1 cellular context compared by ENCODE assay signal in the genomic region with DNA sequence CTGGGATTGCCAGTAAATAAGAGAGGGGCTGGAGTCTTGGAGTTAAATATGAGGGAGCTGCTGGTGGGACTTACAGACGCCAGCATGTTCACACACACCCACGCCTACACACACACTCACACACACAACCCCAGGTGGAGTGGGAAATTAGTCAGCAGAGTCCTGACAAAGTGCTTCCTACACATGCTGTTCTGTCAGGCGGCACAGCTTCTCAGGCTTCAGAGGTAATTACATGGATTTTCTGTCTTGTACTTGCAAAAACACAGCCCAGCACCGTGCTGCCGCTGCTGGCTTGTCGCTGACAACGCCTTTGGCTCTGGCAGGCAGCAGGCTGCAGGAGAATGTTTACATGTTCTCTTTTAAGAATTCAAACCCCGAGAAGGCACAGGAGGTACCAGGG.
A peak's percentile ranks its signal among the peaks of the same experiment; 100 is the strongest.
TF ChIP-seq lines count a peak whose summit lies in the region.

No MANE protein-coding gene starts in this region.

TF ChIP-seq in GM12878, 131 proteins besides CTCF, POLR2A, EP300 and RAD21 (continued from another document and continues in another):
- TF ChIP-seq DPF2 (IDR thresholded peaks at IDR 0.05) (no peak), ZNF24 (IDR thresholded peaks at IDR 0.05) (no peak), BCL3 (IDR thresholded peaks at IDR 0.05; ENCODE audit: borderline replicate concordance, insufficient read depth, low read depth, low read length, poor library complexity, severe bottlenecking) (peak; percentile 72), SMC3 (IDR thresholded peaks at IDR 0.05; ENCODE audit: borderline replicate concordance, low read length) (no peak), CHD2 (IDR thresholded peaks at IDR 0.05; ENCODE audit: borderline replicate concordance, low read depth, low read length) (no peak), ZNF207 (IDR thresholded peaks at IDR 0.05; ENCODE audit: borderline replicate concordance) (no peak), BCL11A (IDR thresholded peaks at IDR 0.05; ENCODE audit: low read depth, low read length) (peak; percentile 73; the same call in 1 of the 2 replicates), STAT3 (IDR thresholded peaks at IDR 0.05; ENCODE audit: low read depth, low read length) (no peak), NFIC (IDR thresholded peaks at IDR 0.05; ENCODE audit: low read depth, low read length) (no peak; the same call in 1 of the 2 replicates), CREB1 (IDR thresholded peaks at IDR 0.05; ENCODE audit: low read depth) (0 out of 2 replicates have a peak, but pooled peaks have one; percentile 38), CBX3 (IDR thresholded peaks at IDR 0.05; ENCODE audit: borderline replicate concordance, low read depth) (no peak), MTA2 (IDR thresholded peaks at IDR 0.05; ENCODE audit: low read depth) (no peak), SREBF2 (IDR thresholded peaks at IDR 0.05; ENCODE audit: low read length) (no peak), KLF5 (IDR thresholded peaks at IDR 0.05; ENCODE audit: partially characterized antibody) (no peak), ZBED1 (IDR thresholded peaks at IDR 0.05; ENCODE audit: borderline replicate concordance) (no peak; the same call in 1 of the 2 replicates), TBL1XR1 (IDR thresholded peaks at IDR 0.05; ENCODE audit: low read depth, low read length) (no peak), ETV6 (conservative IDR thresholded peaks at IDR 0.05 in 1 of 2, IDR thresholded peaks at IDR 0.05 in 1 of 2; ENCODE audit: borderline replicate concordance in 1 of 2, low read depth in 1 of 2) (peak in 1 of 2 experiments; percentile 50; a peak in 1 of 4 replicates), IRF4 (IDR thresholded peaks at IDR 0.05; ENCODE audit: low read depth, low read length) (peak; percentile 55; the same call in 1 of the 2 replicates), TCF12 (IDR thresholded peaks at IDR 0.05; ENCODE audit: low read depth, low read length) (peak; percentile 62; the same call in 1 of the 2 replicates), LARP7 (IDR thresholded peaks at IDR 0.05) (no peak), SRF (IDR thresholded peaks at IDR 0.05; ENCODE audit: low read depth in 2 of 2, low read length in 2 of 2) (no peak), RBBP5 (conservative IDR thresholded peaks at IDR 0.05) (no peak), SP1 (IDR thresholded peaks at IDR 0.05; ENCODE audit: low read depth, low read length) (no peak), ZSCAN29 (IDR thresholded peaks at IDR 0.05) (no peak), RAD51 (IDR thresholded peaks at IDR 0.05) (no peak), NR2C1 (IDR thresholded peaks at IDR 0.05) (no peak), NBN (IDR thresholded peaks at IDR 0.05) (no peak), NR2F1 (conservative IDR thresholded peaks at IDR 0.05) (no peak), KDM1A (IDR thresholded peaks at IDR 0.05; ENCODE audit: borderline replicate concordance) (no peak), HDGF (IDR thresholded peaks at IDR 0.05) (no peak), SMAD5 (IDR thresholded peaks at IDR 0.05; ENCODE audit: low read depth) (no peak), PAX5 (IDR thresholded peaks at IDR 0.05; ENCODE audit: borderline replicate concordance, low read depth, low read length) (no peak), RB1 (IDR thresholded peaks at IDR 0.05; ENCODE audit: borderline replicate concordance) (no peak), EED (IDR thresholded peaks at IDR 0.05; ENCODE audit: low read depth) (peak; percentile 51; the same call in 1 of the 2 replicates), SUZ12 (IDR thresholded peaks at IDR 0.05; ENCODE audit: unreplicated experiment) (no peak), NFXL1 (IDR thresholded peaks at IDR 0.05; ENCODE audit: borderline replicate concordance) (no peak), STAT1 (conservative IDR thresholded peaks at IDR 0.05) (no peak), ESRRA (IDR thresholded peaks at IDR 0.05; ENCODE audit: low read length) (no peak), FOS (IDR thresholded peaks at IDR 0.05; ENCODE audit: borderline replicate concordance, extremely low read depth, insufficient read length) (no peak), FOXK2 (IDR thresholded peaks at IDR 0.05) (no peak), RFX5 (IDR thresholded peaks at IDR 0.05; ENCODE audit: low read depth, low read length) (no peak), MYC (IDR thresholded peaks at IDR 0.05; ENCODE audit: insufficient read depth, insufficient read length, insufficient replicate concordance, low read length, severe bottlenecking) (no peak), SUPT20H (IDR thresholded peaks at IDR 0.05; ENCODE audit: borderline replicate concordance, control insufficient read depth, low read depth, low read length) (no peak), ZNF622 (IDR thresholded peaks at IDR 0.05) (no peak), MYB (IDR thresholded peaks at IDR 0.05; ENCODE audit: borderline replicate concordance, low read depth, low read length) (no peak)
- TF ChIP-seq, protein P1, sequence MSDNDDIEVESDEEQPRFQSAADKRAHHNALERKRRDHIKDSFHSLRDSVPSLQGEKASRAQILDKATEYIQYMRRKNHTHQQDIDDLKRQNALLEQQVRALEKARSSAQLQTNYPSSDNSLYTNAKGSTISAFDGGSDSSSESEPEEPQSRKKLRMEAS (IDR thresholded peaks at IDR 0.05; ENCODE audit: low read depth, low read length): no peak
- TF ChIP-seq, protein P2, sequence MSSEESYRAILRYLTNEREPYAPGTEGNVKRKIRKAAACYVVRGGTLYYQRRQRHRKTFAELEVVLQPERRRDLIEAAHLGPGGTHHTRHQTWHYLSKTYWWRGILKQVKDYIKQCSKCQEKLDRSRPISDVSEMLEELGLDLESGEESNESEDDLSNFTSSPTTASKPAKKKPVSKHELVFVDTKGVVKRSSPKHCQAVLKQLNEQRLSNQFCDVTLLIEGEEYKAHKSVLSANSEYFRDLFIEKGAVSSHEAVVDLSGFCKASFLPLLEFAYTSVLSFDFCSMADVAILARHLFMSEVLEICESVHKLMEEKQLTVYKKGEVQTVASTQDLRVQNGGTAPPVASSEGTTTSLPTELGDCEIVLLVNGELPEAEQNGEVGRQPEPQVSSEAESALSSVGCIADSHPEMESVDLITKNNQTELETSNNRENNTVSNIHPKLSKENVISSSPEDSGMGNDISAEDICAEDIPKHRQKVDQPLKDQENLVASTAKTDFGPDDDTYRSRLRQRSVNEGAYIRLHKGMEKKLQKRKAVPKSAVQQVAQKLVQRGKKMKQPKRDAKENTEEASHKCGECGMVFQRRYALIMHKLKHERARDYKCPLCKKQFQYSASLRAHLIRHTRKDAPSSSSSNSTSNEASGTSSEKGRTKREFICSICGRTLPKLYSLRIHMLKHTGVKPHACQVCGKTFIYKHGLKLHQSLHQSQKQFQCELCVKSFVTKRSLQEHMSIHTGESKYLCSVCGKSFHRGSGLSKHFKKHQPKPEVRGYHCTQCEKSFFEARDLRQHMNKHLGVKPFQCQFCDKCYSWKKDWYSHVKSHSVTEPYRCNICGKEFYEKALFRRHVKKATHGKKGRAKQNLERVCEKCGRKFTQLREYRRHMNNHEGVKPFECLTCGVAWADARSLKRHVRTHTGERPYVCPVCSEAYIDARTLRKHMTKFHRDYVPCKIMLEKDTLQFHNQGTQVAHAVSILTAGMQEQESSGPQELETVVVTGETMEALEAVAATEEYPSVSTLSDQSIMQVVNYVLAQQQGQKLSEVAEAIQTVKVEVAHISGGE (CRISPR knock-in tag; IDR thresholded peaks at IDR 0.05): no peak
- TF ChIP-seq, protein P3, sequence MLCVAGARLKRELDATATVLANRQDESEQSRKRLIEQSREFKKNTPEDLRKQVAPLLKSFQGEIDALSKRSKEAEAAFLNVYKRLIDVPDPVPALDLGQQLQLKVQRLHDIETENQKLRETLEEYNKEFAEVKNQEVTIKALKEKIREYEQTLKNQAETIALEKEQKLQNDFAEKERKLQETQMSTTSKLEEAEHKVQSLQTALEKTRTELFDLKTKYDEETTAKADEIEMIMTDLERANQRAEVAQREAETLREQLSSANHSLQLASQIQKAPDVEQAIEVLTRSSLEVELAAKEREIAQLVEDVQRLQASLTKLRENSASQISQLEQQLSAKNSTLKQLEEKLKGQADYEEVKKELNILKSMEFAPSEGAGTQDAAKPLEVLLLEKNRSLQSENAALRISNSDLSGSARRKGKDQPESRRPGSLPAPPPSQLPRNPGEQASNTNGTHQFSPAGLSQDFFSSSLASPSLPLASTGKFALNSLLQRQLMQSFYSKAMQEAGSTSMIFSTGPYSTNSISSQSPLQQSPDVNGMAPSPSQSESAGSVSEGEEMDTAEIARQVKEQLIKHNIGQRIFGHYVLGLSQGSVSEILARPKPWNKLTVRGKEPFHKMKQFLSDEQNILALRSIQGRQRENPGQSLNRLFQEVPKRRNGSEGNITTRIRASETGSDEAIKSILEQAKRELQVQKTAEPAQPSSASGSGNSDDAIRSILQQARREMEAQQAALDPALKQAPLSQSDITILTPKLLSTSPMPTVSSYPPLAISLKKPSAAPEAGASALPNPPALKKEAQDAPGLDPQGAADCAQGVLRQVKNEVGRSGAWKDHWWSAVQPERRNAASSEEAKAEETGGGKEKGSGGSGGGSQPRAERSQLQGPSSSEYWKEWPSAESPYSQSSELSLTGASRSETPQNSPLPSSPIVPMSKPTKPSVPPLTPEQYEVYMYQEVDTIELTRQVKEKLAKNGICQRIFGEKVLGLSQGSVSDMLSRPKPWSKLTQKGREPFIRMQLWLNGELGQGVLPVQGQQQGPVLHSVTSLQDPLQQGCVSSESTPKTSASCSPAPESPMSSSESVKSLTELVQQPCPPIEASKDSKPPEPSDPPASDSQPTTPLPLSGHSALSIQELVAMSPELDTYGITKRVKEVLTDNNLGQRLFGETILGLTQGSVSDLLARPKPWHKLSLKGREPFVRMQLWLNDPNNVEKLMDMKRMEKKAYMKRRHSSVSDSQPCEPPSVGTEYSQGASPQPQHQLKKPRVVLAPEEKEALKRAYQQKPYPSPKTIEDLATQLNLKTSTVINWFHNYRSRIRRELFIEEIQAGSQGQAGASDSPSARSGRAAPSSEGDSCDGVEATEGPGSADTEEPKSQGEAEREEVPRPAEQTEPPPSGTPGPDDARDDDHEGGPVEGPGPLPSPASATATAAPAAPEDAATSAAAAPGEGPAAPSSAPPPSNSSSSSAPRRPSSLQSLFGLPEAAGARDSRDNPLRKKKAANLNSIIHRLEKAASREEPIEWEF (IDR thresholded peaks at IDR 0.05; ENCODE audit: insufficient replicate concordance, low read depth, low read length): no peak
- TF ChIP-seq, protein P4, sequence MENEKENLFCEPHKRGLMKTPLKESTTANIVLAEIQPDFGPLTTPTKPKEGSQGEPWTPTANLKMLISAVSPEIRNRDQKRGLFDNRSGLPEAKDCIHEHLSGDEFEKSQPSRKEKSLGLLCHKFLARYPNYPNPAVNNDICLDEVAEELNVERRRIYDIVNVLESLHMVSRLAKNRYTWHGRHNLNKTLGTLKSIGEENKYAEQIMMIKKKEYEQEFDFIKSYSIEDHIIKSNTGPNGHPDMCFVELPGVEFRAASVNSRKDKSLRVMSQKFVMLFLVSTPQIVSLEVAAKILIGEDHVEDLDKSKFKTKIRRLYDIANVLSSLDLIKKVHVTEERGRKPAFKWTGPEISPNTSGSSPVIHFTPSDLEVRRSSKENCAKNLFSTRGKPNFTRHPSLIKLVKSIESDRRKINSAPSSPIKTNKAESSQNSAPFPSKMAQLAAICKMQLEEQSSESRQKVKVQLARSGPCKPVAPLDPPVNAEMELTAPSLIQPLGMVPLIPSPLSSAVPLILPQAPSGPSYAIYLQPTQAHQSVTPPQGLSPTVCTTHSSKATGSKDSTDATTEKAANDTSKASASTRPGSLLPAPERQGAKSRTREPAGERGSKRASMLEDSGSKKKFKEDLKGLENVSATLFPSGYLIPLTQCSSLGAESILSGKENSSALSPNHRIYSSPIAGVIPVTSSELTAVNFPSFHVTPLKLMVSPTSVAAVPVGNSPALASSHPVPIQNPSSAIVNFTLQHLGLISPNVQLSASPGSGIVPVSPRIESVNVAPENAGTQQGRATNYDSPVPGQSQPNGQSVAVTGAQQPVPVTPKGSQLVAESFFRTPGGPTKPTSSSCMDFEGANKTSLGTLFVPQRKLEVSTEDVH (IDR thresholded peaks at IDR 0.05; ENCODE audit: low read depth, partially characterized antibody): no peak
- TF ChIP-seq, protein P5, sequence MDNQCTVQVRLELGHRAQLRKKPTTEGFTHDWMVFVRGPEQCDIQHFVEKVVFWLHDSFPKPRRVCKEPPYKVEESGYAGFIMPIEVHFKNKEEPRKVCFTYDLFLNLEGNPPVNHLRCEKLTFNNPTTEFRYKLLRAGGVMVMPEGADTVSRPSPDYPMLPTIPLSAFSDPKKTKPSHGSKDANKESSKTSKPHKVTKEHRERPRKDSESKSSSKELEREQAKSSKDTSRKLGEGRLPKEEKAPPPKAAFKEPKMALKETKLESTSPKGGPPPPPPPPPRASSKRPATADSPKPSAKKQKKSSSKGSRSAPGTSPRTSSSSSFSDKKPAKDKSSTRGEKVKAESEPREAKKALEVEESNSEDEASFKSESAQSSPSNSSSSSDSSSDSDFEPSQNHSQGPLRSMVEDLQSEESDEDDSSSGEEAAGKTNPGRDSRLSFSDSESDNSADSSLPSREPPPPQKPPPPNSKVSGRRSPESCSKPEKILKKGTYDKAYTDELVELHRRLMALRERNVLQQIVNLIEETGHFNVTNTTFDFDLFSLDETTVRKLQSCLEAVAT (IDR thresholded peaks at IDR 0.05): no peak
- TF ChIP-seq, protein P6, sequence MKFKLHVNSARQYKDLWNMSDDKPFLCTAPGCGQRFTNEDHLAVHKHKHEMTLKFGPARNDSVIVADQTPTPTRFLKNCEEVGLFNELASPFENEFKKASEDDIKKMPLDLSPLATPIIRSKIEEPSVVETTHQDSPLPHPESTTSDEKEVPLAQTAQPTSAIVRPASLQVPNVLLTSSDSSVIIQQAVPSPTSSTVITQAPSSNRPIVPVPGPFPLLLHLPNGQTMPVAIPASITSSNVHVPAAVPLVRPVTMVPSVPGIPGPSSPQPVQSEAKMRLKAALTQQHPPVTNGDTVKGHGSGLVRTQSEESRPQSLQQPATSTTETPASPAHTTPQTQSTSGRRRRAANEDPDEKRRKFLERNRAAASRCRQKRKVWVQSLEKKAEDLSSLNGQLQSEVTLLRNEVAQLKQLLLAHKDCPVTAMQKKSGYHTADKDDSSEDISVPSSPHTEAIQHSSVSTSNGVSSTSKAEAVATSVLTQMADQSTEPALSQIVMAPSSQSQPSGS (IDR thresholded peaks at IDR 0.05; ENCODE audit: low read length): peak; percentile 53; the same call in 1 of the 2 replicates
